ENCODE assay signal across 22 cellular contexts in the genomic region with DNA sequence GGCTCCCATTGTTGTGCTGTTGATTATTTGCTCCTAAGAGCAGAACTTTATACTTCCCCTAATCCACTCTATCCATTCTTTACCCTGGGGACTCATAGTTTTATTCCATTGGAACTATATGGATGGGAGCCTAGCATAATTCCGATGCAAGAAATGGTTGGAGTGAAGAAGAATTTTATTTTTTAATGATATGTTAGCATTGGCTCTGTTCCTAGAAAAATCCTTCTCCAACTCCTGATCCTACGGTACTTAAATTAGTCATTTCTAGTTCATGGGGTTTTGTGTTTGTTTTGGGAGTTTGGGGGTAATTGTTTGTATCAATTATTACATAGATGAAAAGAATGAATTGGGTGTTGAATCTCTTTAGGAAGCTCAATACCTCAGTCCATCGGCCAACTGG.
"Had no signal": no experiment of that assay in that cellular context is flagged by ENCODE, and none has a peak within 500 bp of the region (broad histone marks: within the 10 kb centered on the region; RNA-seq: fewer than 3 reads in every experiment).

No MANE protein-coding gene starts in this region.

- H2AFZ ChIP-seq: neural progenitor cell, parathyroid adenoma had no signal

- ATAC-seq: effector memory CD8-positive, alpha-beta T cell; gastrocnemius medialis; left lobe of liver; right lobe of liver; stimulated activated naive CD8-positive, alpha-beta T cell treated with anti-CD3 and anti-CD28 coated beads, Interleukin-15, amount 100 ng/mL, for 72 hours had no signal

- H3K27me3 ChIP-seq: esophagus squamous epithelium, gastrocnemius medialis, neural progenitor cell, right lobe of liver, testis, tibial artery had no signal

- H3K9me3 ChIP-seq: esophagus squamous epithelium, gastrocnemius medialis, right lobe of liver, testis, tibial artery had no signal

- H3K79me2 ChIP-seq: parathyroid adenoma had no signal

- H3K27ac ChIP-seq: esophagus squamous epithelium, gastrocnemius medialis, neural progenitor cell, parathyroid adenoma, right lobe of liver, testis, tibial artery had no signal

- DNase-seq: cortex of kidney; effector memory CD8-positive, alpha-beta T cell; erythroblast; esophagus squamous epithelium; gastrocnemius medialis; head of caudate nucleus; naive B cell; right lobe of liver; stimulated activated CD4-positive, alpha-beta T cell treated with anti-CD3 and anti-CD28 coated beads, Interleukin-12 subunit alpha, Interleukin-12 subunit beta, amount 100 ng/mL, for 4 hours; stimulated activated CD4-positive, alpha-beta T cell treated with anti-CD3 and anti-CD28 coated beads, Interleukin-1b, Interleukin-23, amount 100 ng/mL, for 48 hours; stimulated activated CD4-positive, alpha-beta T cell treated with anti-CD3 and anti-CD28 coated beads, Interleukin-4, amount 100 ng/mL, for 1 hour; stimulated activated CD8-positive, alpha-beta memory T cell treated with anti-CD3 and anti-CD28 coated beads, Interleukin-4, amount 100 ng/mL, for 48 hours; stimulated activated naive CD4-positive, alpha-beta T cell; stimulated activated naive CD8-positive, alpha-beta T cell treated with anti-CD3 and anti-CD28 coated beads, Interleukin-15, amount 100 ng/mL, for 72 hours; substantia nigra; testis; tibial artery had no signal

- H3K4me1 ChIP-seq: neural progenitor cell, parathyroid adenoma, right lobe of liver, testis had no signal

- H3K4me2 ChIP-seq: neural progenitor cell, smooth muscle cell had no signal

- H3K36me3 ChIP-seq: gastrocnemius medialis, neural progenitor cell, right lobe of liver had no signal

- H3K4me3 ChIP-seq: esophagus squamous epithelium, gastrocnemius medialis, lung, neural progenitor cell, right lobe of liver, smooth muscle cell, testis, tibial artery had no signal

- H3K9ac ChIP-seq: neural progenitor cell, parathyroid adenoma had no signal
